Comparison of ENCODE assay signal across 8 cellular contexts in the genomic region with DNA sequence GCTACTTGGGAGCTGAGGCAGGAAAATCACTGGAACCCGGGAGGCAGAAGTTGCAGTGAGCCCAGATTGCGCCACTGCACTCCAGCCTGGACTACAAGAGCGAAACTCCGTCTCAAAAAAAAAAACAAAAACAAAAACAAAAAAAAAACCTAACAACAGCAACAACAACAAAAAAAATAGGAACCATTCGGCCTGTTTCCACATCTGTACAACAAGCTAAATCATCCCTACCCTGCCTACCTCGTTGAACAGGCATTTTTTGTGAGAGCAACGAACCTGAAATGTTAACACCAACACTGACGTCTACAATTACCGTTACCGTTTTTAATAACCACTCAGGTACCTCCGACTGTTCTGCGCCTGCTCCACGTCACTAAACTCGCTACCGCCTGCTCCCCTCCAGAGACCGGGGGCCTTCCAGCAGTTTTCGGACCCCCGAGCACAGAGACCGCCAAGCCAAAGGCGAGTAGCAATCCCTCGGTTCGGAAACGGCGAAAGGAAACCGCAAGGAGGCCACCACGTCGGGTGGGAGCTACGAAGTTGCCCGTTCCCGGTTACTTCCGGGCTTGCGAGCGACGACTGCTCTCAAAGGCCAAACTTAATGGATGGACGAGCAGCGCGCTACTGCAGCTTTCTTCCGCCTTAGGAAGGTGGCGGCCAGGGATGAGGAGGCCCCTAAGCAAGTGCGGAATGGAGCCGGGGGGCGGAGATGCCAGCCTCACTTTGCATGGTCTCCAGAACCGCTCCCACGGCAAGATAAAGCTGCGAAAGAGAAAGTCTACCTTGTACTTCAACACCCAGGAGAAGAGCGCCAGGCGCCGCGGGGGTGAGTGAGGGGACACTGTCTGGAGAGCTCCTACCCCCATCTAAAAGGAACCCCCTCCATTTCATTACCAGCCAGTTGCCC. TPM values are rescaled to one million over a fixed set of nuclear protein-coding genes. Genes with fewer than 3 reads are reported as not detected.
DNase-seq lines count a peak whose midpoint lies in the region; ATAC-seq and TF ChIP-seq lines count a peak whose summit lies in the region.

A gene (plus strand): TSS at position 635 of the 907 bp plus-strand sequence. CDS start 29 bp downstream, at position 664.
A gene with protein sequence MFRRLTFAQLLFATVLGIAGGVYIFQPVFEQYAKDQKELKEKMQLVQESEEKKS (minus strand): TSS at position 536 of the 907 bp plus-strand sequence. CDS start 1,331 bp downstream, outside the sequence.

- peak within 1 kb of the TSS; percentile 99 for H3K27ac Mint-ChIP-seq in activated CD4-positive, alpha-beta T cell treated with anti-CD3 and anti-CD28 coated beads, Interleukin-2, amount 10 ng/mL, durations not matched to agents 24 days and 14 days

- H3K4me1 ChIP-seq in BLaER1 (peaks cover 47% of the 10 kb centered on the region), left lung (peaks cover 16 to 73% of the 10 kb centered on the region in 2 donors)

- H3K9ac ChIP-seq in BLaER1 = peak within 1 kb of the TSS; percentile 95

- no peaks in the 10 kb centered on the region for H3K27me3 ChIP-seq in BLaER1
- H3K27me3 ChIP-seq in left lung = no peaks in the 10 kb centered on the region

- intact Hi-C loops in activated CD4-positive, alpha-beta T cell treated with anti-CD3 and anti-CD28 coated beads, Interleukin-2, amount 10 ng/mL, durations not matched to agents 24 days and 14 days (cut with micrococcal nuclease) = loop anchor here (1.0 to 5.0 kb wide), 5 partner anchors 29 to 178 kb away; a partner anchor contains a TSS
- intact Hi-C loops in left lung (cut with DNase I) = no loop called here

- peaks cover 4% of the 10 kb centered on the region; the same call in 1 of the 2 replicates for H4K20me1 ChIP-seq in BLaER1

- no peaks in the 10 kb centered on the region for H3K9me3 Mint-ChIP-seq in activated CD4-positive, alpha-beta T cell treated with anti-CD3 and anti-CD28 coated beads, Interleukin-2, amount 10 ng/mL, durations not matched to agents 24 days and 14 days

- TF ChIP-seq CTCF in coronary artery (IDR thresholded peaks at IDR 0.05) (no peak), left lung (IDR thresholded peaks at IDR 0.05) (peak in 1 of 2 donors; percentile 9)

- peak; percentile 85 for ATAC-seq in HG03457 (IDR thresholded peaks at IDR 0.05; ENCODE audit: unreplicated experiment)
- ATAC-seq in left lung = peak; percentile 97

- no peaks in the 10 kb centered on the region for H3K9me3 ChIP-seq in BLaER1
- no peaks in the 10 kb centered on the region for H3K9me3 ChIP-seq in left lung

- H3K4me3 ChIP-seq in BLaER1 (peak within 1 kb of the TSS; percentile 87), coronary artery (peak within 1 kb of the TSS; percentile 77), left lung (peak within 1 kb of the TSS; percentile 73 to 79)

- H3K36me3 ChIP-seq in BLaER1 (peaks cover 25% of the 10 kb centered on the region), left lung (peaks cover 0 to 2% of the 10 kb centered on the region in 2 donors)

- peak within 1 kb of the TSS; percentile 97 for H3K27ac ChIP-seq in BLaER1
- peak within 1 kb of the TSS; percentile 85 to 89 for H3K27ac ChIP-seq in coronary artery
- H3K27ac ChIP-seq in left lung = peak within 1 kb of the TSS; percentile 91 to 96

- H3K27me3 Mint-ChIP-seq in activated CD4-positive, alpha-beta T cell treated with anti-CD3 and anti-CD28 coated beads, Interleukin-2, amount 10 ng/mL, durations not matched to agents 24 days and 14 days = no peaks in the 10 kb centered on the region

- DNase-seq in GM19240 (ENCODE audit: insufficient read length, low spot score) = peak; percentile 64
- DNase-seq in NCI-H524 (lab: John Stamatoyannopoulos, UW) = peak; percentile 81 to 85
- peak; percentile 95 for DNase-seq in activated CD4-positive, alpha-beta T cell treated with anti-CD3 and anti-CD28 coated beads, Interleukin-2, amount 10 ng/mL, durations not matched to agents 24 days and 14 days
- peak; percentile 88 for DNase-seq in coronary artery (ENCODE audit: low spot score)
- DNase-seq in left lung = peak; percentile 89 to 92
- DNase-seq in stimulated activated CD4-positive, alpha-beta T cell treated with anti-CD3 and anti-CD28 coated beads, Interleukin-2, amount 100 ng/mL, for 4 hours (ENCODE audit: low read depth) = peak; percentile 56

- peaks cover 39% of the 10 kb centered on the region for H3K4me1 Mint-ChIP-seq in activated CD4-positive, alpha-beta T cell treated with anti-CD3 and anti-CD28 coated beads, Interleukin-2, amount 10 ng/mL, durations not matched to agents 24 days and 14 days

- H3K36me3 Mint-ChIP-seq in activated CD4-positive, alpha-beta T cell treated with anti-CD3 and anti-CD28 coated beads, Interleukin-2, amount 10 ng/mL, durations not matched to agents 24 days and 14 days (ENCODE audit: low read depth) = peaks cover 26% of the 10 kb centered on the region

- peak within 1 kb of the TSS; percentile 97 for H3K4me3 Mint-ChIP-seq in activated CD4-positive, alpha-beta T cell treated with anti-CD3 and anti-CD28 coated beads, Interleukin-2, amount 10 ng/mL, durations not matched to agents 24 days and 14 days

- H3K4me2 ChIP-seq in BLaER1 = peak within 1 kb of the TSS; percentile 92

RNA-seq across cellular contexts. Expression of the first gene that starts in this region (rescaled TPM):
- 13.3 and 18.6 TPM in 2 replicates for total RNA-seq in activated CD4-positive, alpha-beta T cell treated with anti-CD3 and anti-CD28 coated beads, Interleukin-2, amount 10 ng/mL, durations not matched to agents 24 days and 14 days
- 10 to 100 TPM; 13.6 to 17.6 TPM for total RNA-seq in left lung

RNA-seq across cellular contexts. Expression of the second gene that starts in this region (rescaled TPM):
- total RNA-seq in activated CD4-positive, alpha-beta T cell treated with anti-CD3 and anti-CD28 coated beads, Interleukin-2, amount 10 ng/mL, durations not matched to agents 24 days and 14 days = 9.7 and 10.3 TPM in 2 replicates
- total RNA-seq in left lung = 10 to 100 TPM in 1 of 2 donors, 1 to 10 TPM in 1; 9.8 to 12.7 TPM

Comparison
In these comparisons a context has a peak if more than half of its experiments do, and no peak if none do; other contexts are left out.
1. Peak in every context shown above with its lines: DNase-seq, ATAC-seq, H3K4me3 ChIP-seq and H3K27ac ChIP-seq.